8 cellular contexts compared by ENCODE assay signal in the genomic region with DNA sequence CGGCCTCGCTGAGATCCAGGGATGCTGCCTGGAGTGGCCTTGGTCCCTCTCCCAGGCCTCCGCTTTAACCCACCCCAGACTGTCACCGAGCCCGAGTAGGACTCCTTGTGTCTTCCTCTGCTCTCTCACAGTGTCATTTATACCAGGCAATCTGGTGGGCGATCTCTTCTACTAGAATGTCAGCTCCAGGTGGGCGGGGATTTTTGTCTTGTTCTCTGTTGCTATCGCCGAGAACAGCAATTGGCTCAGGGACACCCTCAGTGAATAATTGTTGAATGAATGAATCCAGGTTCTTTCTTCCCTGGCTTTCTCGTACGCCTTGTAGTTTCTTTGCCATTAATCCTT. TPM values are rescaled to one million over a fixed set of nuclear protein-coding genes. Genes with fewer than 3 reads are reported as not detected.
DNase-seq lines count a peak whose midpoint lies in the region.

No MANE protein-coding gene starts in this region.

- H3K4me1 ChIP-seq in ACC112 (ENCODE audit: control insufficient read depth, insufficient read depth, low read length, unreplicated experiment), result peaks cover 27% of the 10 kb centered on the region
- H3K4me1 ChIP-seq in HUES64 (ENCODE audit: insufficient read depth, low read length), result peaks cover 9% of the 10 kb centered on the region; the same call in 1 of the 2 replicates
- H3K4me1 ChIP-seq in iPS-20b (ENCODE audit: insufficient read depth, low read length), result 0 out of 2 replicates have a peak, but pooled peaks cover 8% of the 10 kb centered on the region

- peak overlapping the region; percentile 89 for H3K9ac ChIP-seq in HUES64 (ENCODE audit: low read depth, low read length)
- peak overlapping the region; percentile 90 for H3K9ac ChIP-seq in iPS-20b (ENCODE audit: low read depth, low read length)

- no peaks in the 10 kb centered on the region for H3K9me3 Mint-ChIP-seq in activated naive CD4-positive, alpha-beta T cell treated with anti-CD3 and anti-CD28 coated beads, Interleukin-2, amount 50 U/mL, for 24 hours

- peak overlapping the region; percentile 96 for H3K27ac Mint-ChIP-seq in activated naive CD4-positive, alpha-beta T cell treated with anti-CD3 and anti-CD28 coated beads, Interleukin-2, amount 50 U/mL, for 24 hours

- H3K27me3 Mint-ChIP-seq in activated naive CD4-positive, alpha-beta T cell treated with anti-CD3 and anti-CD28 coated beads, Interleukin-2, amount 50 U/mL, for 24 hours, result no peaks in the 10 kb centered on the region

- peak; percentile 71 for DNase-seq in stimulated activated CD4-positive, alpha-beta T cell treated with anti-CD3 and anti-CD28 coated beads, Interleukin-2, amount 100 ng/mL, for 4 hours (ENCODE audit: low read depth)
- no peak for DNase-seq in germinal center (ENCODE audit: low spot score)
- DNase-seq in AG08395 (ENCODE audit: low spot score), result no peak
- no peak for DNase-seq in D341Med (ENCODE audit: low spot score)

- peak overlapping the region; percentile 75 for H2AFZ ChIP-seq in ACC112 (ENCODE audit: low read length, unreplicated experiment)

- peaks cover 69% of the 10 kb centered on the region for H3K79me2 ChIP-seq in ACC112 (ENCODE audit: control insufficient read depth, insufficient read depth, low read length, unreplicated experiment)

- H3K27me3 ChIP-seq in ACC112 (ENCODE audit: insufficient read depth, low read length) (no peaks in the 10 kb centered on the region), HUES64 (ENCODE audit: insufficient read depth, low read length) (no peaks in the 10 kb centered on the region), iPS-20b (ENCODE audit: insufficient read depth, low read length) (no peaks in the 10 kb centered on the region)

- H3K9me3 ChIP-seq in HUES64 (ENCODE audit: insufficient read depth, low read depth, low read length), result no peaks in the 10 kb centered on the region
- H3K9me3 ChIP-seq in iPS-20b (ENCODE audit: insufficient read depth, low read depth, low read length), result no peaks in the 10 kb centered on the region

- H3K36me3 ChIP-seq in ACC112 (ENCODE audit: insufficient read depth, low read length) (peaks cover 9% of the 10 kb centered on the region), HUES64 (ENCODE audit: insufficient read depth, low read length) (peaks cover 47% of the 10 kb centered on the region), iPS-20b (ENCODE audit: insufficient read depth, low read depth, low read length) (peaks cover 47% of the 10 kb centered on the region)

- peak overlapping the region; percentile 71 for H3K27ac ChIP-seq in ACC112 (ENCODE audit: low read depth, low read length)
- peak overlapping the region; percentile 91 for H3K27ac ChIP-seq in HUES64 (ENCODE audit: low read depth, low read length)
- H3K27ac ChIP-seq in iPS-20b (ENCODE audit: low read length), result no peak overlapping the region

- peaks cover 19% of the 10 kb centered on the region for H3K36me3 Mint-ChIP-seq in activated naive CD4-positive, alpha-beta T cell treated with anti-CD3 and anti-CD28 coated beads, Interleukin-2, amount 50 U/mL, for 24 hours

- H3K4me3 ChIP-seq in ACC112 (ENCODE audit: low read depth, low read length) (peak overlapping the region; percentile 97), HUES64 (ENCODE audit: low read length) (peak overlapping the region; percentile 89), iPS-20b (ENCODE audit: low read length) (peak overlapping the region; percentile 96)

- H3K4me3 Mint-ChIP-seq in activated naive CD4-positive, alpha-beta T cell treated with anti-CD3 and anti-CD28 coated beads, Interleukin-2, amount 50 U/mL, for 24 hours, result peak overlapping the region; percentile 99

- H3K4me1 Mint-ChIP-seq in activated naive CD4-positive, alpha-beta T cell treated with anti-CD3 and anti-CD28 coated beads, Interleukin-2, amount 50 U/mL, for 24 hours, result peaks cover 53% of the 10 kb centered on the region

- WGBS in HUES64, result 5% methylated on average over 11 of the region's 11 CpGs

RNA-seq across cellular contexts. Expression of a gene that starts 0.6 kb away (rescaled TPM):
- polyA plus RNA-seq in HUES64 (2013, experiment 1 of 2), result 32.8 TPM
- polyA plus RNA-seq in HUES64 (2013, experiment 2 of 2), result 30.2 TPM

RNA-seq across cellular contexts. Expression of a gene that starts 0.8 kb away (rescaled TPM):
- 6.7 TPM for polyA plus RNA-seq in HUES64 (2013, experiment 1 of 2)
- 5.9 TPM for polyA plus RNA-seq in HUES64 (2013, experiment 2 of 2)

RNA-seq across cellular contexts. Expression of a gene that starts 31.2 kb away (rescaled TPM):
- not detected for polyA plus RNA-seq in HUES64 (2013, experiment 1 of 2)
- not detected for polyA plus RNA-seq in HUES64 (2013, experiment 2 of 2)

RNA-seq across cellular contexts. Expression of a gene that starts 39.9 kb away (rescaled TPM):
- polyA plus RNA-seq in HUES64 (2013, experiment 1 of 2), result 0.70 TPM
- polyA plus RNA-seq in HUES64 (2013, experiment 2 of 2), result 1.1 TPM
